8 cellular contexts compared by ENCODE assay signal in genomic region chr2:30366199-30366691, GRCh38.
DNase-seq lines count a peak whose midpoint lies in the region; ATAC-seq and TF ChIP-seq lines count a peak whose summit lies in the region.
"Had no signal": no experiment of that assay in that cellular context is flagged by ENCODE, and none has a peak within 500 bp of the region (broad histone marks: within the 10 kb centered on the region; RNA-seq: fewer than 3 reads in every experiment).

No MANE protein-coding gene starts in this region.

- ATAC-seq in effector memory CD8-positive, alpha-beta T cell (replicated peaks): peak; percentile 27
- ATAC-seq in HG03342 (IDR thresholded peaks at IDR 0.05; ENCODE audit: unreplicated experiment) (no peak), HG02763 (IDR thresholded peaks at IDR 0.05; ENCODE audit: unreplicated experiment) (no peak)

- peak; percentile 19 for DNase-seq in GM20000 (ENCODE audit: low spot score)
- DNase-seq in activated CD4-positive, alpha-beta T cell treated with anti-CD3 and anti-CD28 coated beads for 48 hours: peak; percentile 72
- no peak for DNase-seq in effector memory CD8-positive, alpha-beta T cell
- peak; percentile 41 to 46 for DNase-seq in stimulated activated CD8-positive, alpha-beta memory T cell treated with anti-CD3 and anti-CD28 coated beads, Interleukin-15, amount 100 ng/mL, for 48 hours (ENCODE audit: low read depth in 2 of 2)
- no peak for DNase-seq in SIG-M5 (lab: John Stamatoyannopoulos, UW)

- H3K4me3 Mint-ChIP-seq in effector memory CD8-positive, alpha-beta T cell: no peak overlapping the region
- H3K4me3 Mint-ChIP-seq: dendritic cell treated with granulocyte-macrophage colony-stimulating factor and Interleukin-4, amounts not matched to agents 40 ng/mL and 50 ng/mL, for 4 days had no signal

- no peaks in the 10 kb centered on the region for H3K9me3 Mint-ChIP-seq in effector memory CD8-positive, alpha-beta T cell
- H3K9me3 Mint-ChIP-seq: dendritic cell treated with granulocyte-macrophage colony-stimulating factor and Interleukin-4, amounts not matched to agents 40 ng/mL and 50 ng/mL, for 4 days had no signal

- H3K27me3 Mint-ChIP-seq in effector memory CD8-positive, alpha-beta T cell: no peaks in the 10 kb centered on the region

- H3K4me1 Mint-ChIP-seq in effector memory CD8-positive, alpha-beta T cell (ENCODE audit: low read depth in 2 of 2): peaks cover 16 to 17% of the 10 kb centered on the region in 2 donors

- H3K27ac Mint-ChIP-seq in effector memory CD8-positive, alpha-beta T cell: peak overlapping the region; percentile 52 to 67
- H3K27ac Mint-ChIP-seq: dendritic cell treated with granulocyte-macrophage colony-stimulating factor and Interleukin-4, amounts not matched to agents 40 ng/mL and 50 ng/mL, for 4 days had no signal

- TF ChIP-seq CTCF in GM20000 (IDR thresholded peaks at IDR 0.05; ENCODE audit: extremely low read depth, missing control alignments): no peak

- no peaks in the 10 kb centered on the region for H3K36me3 Mint-ChIP-seq in effector memory CD8-positive, alpha-beta T cell (ENCODE audit: insufficient read depth)

Comparison
In these comparisons a context has a peak if more than half of its experiments do, and no peak if none do; other contexts are left out.
1. DNase-seq: peak in GM20000 (single experiment), activated CD4-positive, alpha-beta T cell treated with anti-CD3 and anti-CD28 coated beads for 48 hours (single experiment) and stimulated activated CD8-positive, alpha-beta memory T cell treated with anti-CD3 and anti-CD28 coated beads, Interleukin-15, amount 100 ng/mL, for 48 hours (2 of 2); none in effector memory CD8-positive, alpha-beta T cell (0 of 3) and SIG-M5 (single experiment).